In genomic region chr13:106691861-106692260, GRCh38 we compare ENCODE assay signal across 27 cellular contexts.
"Had no signal": no experiment of that assay in that cellular context is flagged by ENCODE, and none has a peak within 500 bp of the region (broad histone marks: within the 10 kb centered on the region; RNA-seq: fewer than 3 reads in every experiment).

No MANE protein-coding gene starts in this region.

- H3K4me1 Mint-ChIP-seq: activated naive CD8-positive, alpha-beta T cell treated with anti-CD3 and anti-CD28 coated beads for 36 hours; natural killer cell had no signal

- H3K27me3 Mint-ChIP-seq: activated naive CD8-positive, alpha-beta T cell treated with anti-CD3 and anti-CD28 coated beads for 36 hours; effector memory CD8-positive, alpha-beta T cell had no signal

- ATAC-seq: body of pancreas; effector memory CD8-positive, alpha-beta T cell; foreskin keratinocyte; left lung; natural killer cell; right cardiac atrium had no signal

- DNase-seq: activated CD4-positive, alpha-beta T cell treated with anti-CD3 and anti-CD28 coated beads for 4 hours; activated CD4-positive, alpha-beta T cell treated with anti-CD3 and anti-CD28 coated beads, Interleukin-2, amount 50 U/mL, for 4 hours; activated effector memory CD4-positive, alpha-beta T cell treated with anti-CD3 and anti-CD28 coated beads, Interleukin-2, amount 50 U/mL, for 16 hours; activated naive CD4-positive, alpha-beta T cell treated with anti-CD3 and anti-CD28 coated beads for 36 hours; activated naive CD8-positive, alpha-beta T cell treated with anti-CD3 and anti-CD28 coated beads for 36 hours; activated T-cell treated with anti-CD3 and anti-CD28 coated beads for 4 hours; adrenal gland; aorta; body of pancreas; cerebellar nuclear complex; cortex of kidney; effector memory CD8-positive, alpha-beta T cell; foreskin keratinocyte; heart right ventricle; kidney glomerular epithelial cell; left lung; lower lobe of right lung; mesenchymal stem cell; natural killer cell; posterior cingulate gyrus; right cardiac atrium; spleen; stimulated activated naive CD4-positive, alpha-beta T cell had no signal

- H3K36me3 Mint-ChIP-seq: activated naive CD8-positive, alpha-beta T cell treated with anti-CD3 and anti-CD28 coated beads for 36 hours; natural killer cell had no signal

- H3K27ac Mint-ChIP-seq: activated naive CD4-positive, alpha-beta T cell treated with anti-CD3 and anti-CD28 coated beads for 36 hours; activated naive CD8-positive, alpha-beta T cell treated with anti-CD3 and anti-CD28 coated beads for 36 hours; effector memory CD8-positive, alpha-beta T cell; natural killer cell had no signal

- H3K4me3 Mint-ChIP-seq: activated naive CD4-positive, alpha-beta T cell treated with anti-CD3 and anti-CD28 coated beads for 36 hours; activated naive CD8-positive, alpha-beta T cell treated with anti-CD3 and anti-CD28 coated beads for 36 hours; effector memory CD8-positive, alpha-beta T cell; natural killer cell had no signal

- H3K36me3 ChIP-seq: adrenal gland, cardiac muscle cell, esophagus muscularis mucosa, heart right ventricle, left lung, lower lobe of right lung, spleen, tibial nerve had no signal

- H3K27me3 ChIP-seq: adrenal gland, body of pancreas, cardiac muscle cell, esophagus muscularis mucosa, foreskin keratinocyte, heart right ventricle, left lung, spleen, tibial nerve had no signal

- FAIRE-seq: urothelium cell line had no signal

- H3K4me1 ChIP-seq: adrenal gland, body of pancreas, foreskin keratinocyte, left lung, spleen, tibial nerve had no signal

- H3K4me3 ChIP-seq: adrenal gland, body of pancreas, cardiac muscle cell, esophagus muscularis mucosa, heart right ventricle, left lung, lower lobe of right lung, spleen, tibial nerve had no signal

- H3K27ac ChIP-seq: body of pancreas, cardiac muscle cell, foreskin keratinocyte, spleen had no signal

- H3K9me3 ChIP-seq: adrenal gland, body of pancreas, esophagus muscularis mucosa, left lung, lower lobe of right lung, spleen, tibial nerve had no signal

- H3K9me3 Mint-ChIP-seq: activated naive CD4-positive, alpha-beta T cell treated with anti-CD3 and anti-CD28 coated beads for 36 hours; activated naive CD8-positive, alpha-beta T cell treated with anti-CD3 and anti-CD28 coated beads for 36 hours; effector memory CD8-positive, alpha-beta T cell; natural killer cell had no signal
